8 cellular contexts compared by ENCODE assay signal in the genomic region with DNA sequence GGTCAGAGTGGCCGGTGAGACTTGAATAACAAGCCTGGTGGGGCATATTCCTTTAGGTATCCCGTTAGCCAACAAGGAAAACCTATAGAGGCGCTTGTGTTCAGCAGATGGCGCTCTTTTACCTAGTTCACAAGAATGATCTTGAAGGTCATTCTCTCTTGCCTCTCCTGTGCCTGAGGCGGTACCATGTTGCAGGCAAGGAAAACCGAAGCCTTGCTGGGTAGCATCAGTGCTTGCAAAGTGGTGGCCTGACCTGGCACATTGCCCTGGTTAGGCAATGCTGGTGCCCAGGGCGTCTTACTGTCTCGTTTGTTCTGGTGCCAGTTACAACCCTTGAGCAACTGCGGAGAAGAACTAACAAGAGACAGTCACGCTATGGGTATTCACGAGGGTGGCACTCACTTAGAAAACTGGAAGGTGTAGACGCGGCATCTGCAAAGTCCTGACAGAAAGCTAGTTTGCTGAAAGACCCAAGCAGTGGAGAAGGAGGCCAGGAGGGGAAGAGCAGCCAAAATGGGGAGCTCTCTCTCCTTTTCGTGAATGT. TPM values are rescaled to one million over a fixed set of nuclear protein-coding genes. Genes with fewer than 3 reads are reported as not detected.
A peak's percentile ranks its signal among the peaks of the same experiment; 100 is the strongest.
DNase-seq lines count a peak whose midpoint lies in the region; ATAC-seq and TF ChIP-seq lines count a peak whose summit lies in the region.

No MANE protein-coding gene starts in this region.

- H3K4me3 ChIP-seq in GM23338 (no peak overlapping the region), epithelial cell of esophagus (ENCODE audit: low read length) (no peak overlapping the region)

- H3K36me3 Mint-ChIP-seq in GM23338 (ENCODE audit: low read depth): no peaks in the 10 kb centered on the region
- no peaks in the 10 kb centered on the region for H3K36me3 Mint-ChIP-seq in activated CD4-positive, alpha-beta memory T cell treated with anti-CD3 and anti-CD28 coated beads for 36 hours

- no peaks in the 10 kb centered on the region for H3K27me3 ChIP-seq in GM23338 (ENCODE audit: insufficient read depth)

- no peak overlapping the region for H3K27ac ChIP-seq in GM23338 (ENCODE audit: low read depth)

- H3K4me1 Mint-ChIP-seq in GM23338: peaks cover 15% of the 10 kb centered on the region
- peaks cover 14% of the 10 kb centered on the region for H3K4me1 Mint-ChIP-seq in activated CD4-positive, alpha-beta memory T cell treated with anti-CD3 and anti-CD28 coated beads for 36 hours (ENCODE audit: low read depth)

- no peaks in the 10 kb centered on the region for H3K4me1 ChIP-seq in GM23338 (ENCODE audit: insufficient read depth)

- no peak overlapping the region for H2AFZ ChIP-seq in GM23338

- peak overlapping the region; percentile 49; the same call in 1 of the 2 replicates for H3K27ac Mint-ChIP-seq in GM23338
- H3K27ac Mint-ChIP-seq in activated CD4-positive, alpha-beta memory T cell treated with anti-CD3 and anti-CD28 coated beads for 36 hours: no peak overlapping the region

- POLR2A ChIA-PET in activated CD4-positive, alpha-beta memory T cell treated with anti-CD3 and anti-CD28 coated beads for 36 hours (lab: Charles Lee): no interaction called here

- H4K20me1 ChIP-seq in GM23338 (replicated peaks; ENCODE audit: insufficient read depth): no peaks in the 10 kb centered on the region

- DNase-seq in Ammon's horn (ENCODE audit: low spot score): peak; percentile 84
- DNase-seq in GM23338 (ENCODE audit: low spot score): peak; percentile 95
- DNase-seq in NCI-H226: peak; percentile 97
- DNase-seq in activated CD4-positive, alpha-beta memory T cell treated with anti-CD3 and anti-CD28 coated beads for 36 hours: peak; percentile 53
- peak; percentile 100 for DNase-seq in epithelial cell of esophagus (ENCODE audit: low read depth)
- DNase-seq in midbrain (lab: John Stamatoyannopoulos, UW): peak; percentile 84
- peak; percentile 75 for DNase-seq in stromal cell of bone marrow (ENCODE audit: low read depth)

- no peak overlapping the region for H3K4me2 ChIP-seq in GM23338

- peak; percentile 98 for ATAC-seq in GM23338
- ATAC-seq in HG02840 (IDR thresholded peaks at IDR 0.05; ENCODE audit: low FRiP score, unreplicated experiment): no peak

- no peak overlapping the region for H3K4me3 Mint-ChIP-seq in GM23338
- no peak overlapping the region for H3K4me3 Mint-ChIP-seq in activated CD4-positive, alpha-beta memory T cell treated with anti-CD3 and anti-CD28 coated beads for 36 hours

- H3K27me3 Mint-ChIP-seq in GM23338 (ENCODE audit: insufficient read depth, low read depth, poor library complexity): no peaks in the 10 kb centered on the region
- no peaks in the 10 kb centered on the region for H3K27me3 Mint-ChIP-seq in activated CD4-positive, alpha-beta memory T cell treated with anti-CD3 and anti-CD28 coated beads for 36 hours

- H3K9me2 ChIP-seq in GM23338 (ENCODE audit: insufficient read depth): no peaks in the 10 kb centered on the region

- H3K79me2 ChIP-seq in GM23338 (replicated peaks; ENCODE audit: insufficient read depth): no peaks in the 10 kb centered on the region

- CTCF ChIA-PET in activated CD4-positive, alpha-beta memory T cell treated with anti-CD3 and anti-CD28 coated beads for 36 hours (lab: Charles Lee): interaction anchor here (0.6 to 7.3 kb wide), 13 partner anchors 10 to 1435 kb away, joined by 3 to 147 read pairs (median 3); no protein-coding TSS in a partner anchor

- H3K36me3 ChIP-seq in GM23338 (ENCODE audit: insufficient read depth): no peaks in the 10 kb centered on the region

- TF ChIP-seq CTCF in GM23338 (conservative IDR thresholded peaks at IDR 0.05; ENCODE audit: low read depth in 2 of 2): peak; percentile 76 to 87
- peak; percentile 78 for TF ChIP-seq CTCF in epithelial cell of esophagus (IDR thresholded peaks at IDR 0.05; ENCODE audit: insufficient read depth, low read depth, low read length, missing control alignments)

- intact Hi-C loops in activated CD4-positive, alpha-beta memory T cell treated with anti-CD3 and anti-CD28 coated beads for 36 hours (cut with micrococcal nuclease): loop anchor here (1.0 to 5.0 kb wide), 3 partner anchors 79 to 348 kb away; no protein-coding TSS in a partner anchor

- H3F3A ChIP-seq in GM23338 (replicated peaks; ENCODE audit: low read depth): no peaks in the 10 kb centered on the region

- H3K9me3 Mint-ChIP-seq in GM23338: no peaks in the 10 kb centered on the region
- H3K9me3 Mint-ChIP-seq in activated CD4-positive, alpha-beta memory T cell treated with anti-CD3 and anti-CD28 coated beads for 36 hours: no peaks in the 10 kb centered on the region

TF ChIP-seq in GM23338, 12 proteins besides CTCF, POLR2A, EP300 and RAD21 (continues in another document):
- TF ChIP-seq STAT1 (IDR thresholded peaks at IDR 0.05; ENCODE audit: unreplicated experiment): no peak
- TF ChIP-seq, protein P1, sequence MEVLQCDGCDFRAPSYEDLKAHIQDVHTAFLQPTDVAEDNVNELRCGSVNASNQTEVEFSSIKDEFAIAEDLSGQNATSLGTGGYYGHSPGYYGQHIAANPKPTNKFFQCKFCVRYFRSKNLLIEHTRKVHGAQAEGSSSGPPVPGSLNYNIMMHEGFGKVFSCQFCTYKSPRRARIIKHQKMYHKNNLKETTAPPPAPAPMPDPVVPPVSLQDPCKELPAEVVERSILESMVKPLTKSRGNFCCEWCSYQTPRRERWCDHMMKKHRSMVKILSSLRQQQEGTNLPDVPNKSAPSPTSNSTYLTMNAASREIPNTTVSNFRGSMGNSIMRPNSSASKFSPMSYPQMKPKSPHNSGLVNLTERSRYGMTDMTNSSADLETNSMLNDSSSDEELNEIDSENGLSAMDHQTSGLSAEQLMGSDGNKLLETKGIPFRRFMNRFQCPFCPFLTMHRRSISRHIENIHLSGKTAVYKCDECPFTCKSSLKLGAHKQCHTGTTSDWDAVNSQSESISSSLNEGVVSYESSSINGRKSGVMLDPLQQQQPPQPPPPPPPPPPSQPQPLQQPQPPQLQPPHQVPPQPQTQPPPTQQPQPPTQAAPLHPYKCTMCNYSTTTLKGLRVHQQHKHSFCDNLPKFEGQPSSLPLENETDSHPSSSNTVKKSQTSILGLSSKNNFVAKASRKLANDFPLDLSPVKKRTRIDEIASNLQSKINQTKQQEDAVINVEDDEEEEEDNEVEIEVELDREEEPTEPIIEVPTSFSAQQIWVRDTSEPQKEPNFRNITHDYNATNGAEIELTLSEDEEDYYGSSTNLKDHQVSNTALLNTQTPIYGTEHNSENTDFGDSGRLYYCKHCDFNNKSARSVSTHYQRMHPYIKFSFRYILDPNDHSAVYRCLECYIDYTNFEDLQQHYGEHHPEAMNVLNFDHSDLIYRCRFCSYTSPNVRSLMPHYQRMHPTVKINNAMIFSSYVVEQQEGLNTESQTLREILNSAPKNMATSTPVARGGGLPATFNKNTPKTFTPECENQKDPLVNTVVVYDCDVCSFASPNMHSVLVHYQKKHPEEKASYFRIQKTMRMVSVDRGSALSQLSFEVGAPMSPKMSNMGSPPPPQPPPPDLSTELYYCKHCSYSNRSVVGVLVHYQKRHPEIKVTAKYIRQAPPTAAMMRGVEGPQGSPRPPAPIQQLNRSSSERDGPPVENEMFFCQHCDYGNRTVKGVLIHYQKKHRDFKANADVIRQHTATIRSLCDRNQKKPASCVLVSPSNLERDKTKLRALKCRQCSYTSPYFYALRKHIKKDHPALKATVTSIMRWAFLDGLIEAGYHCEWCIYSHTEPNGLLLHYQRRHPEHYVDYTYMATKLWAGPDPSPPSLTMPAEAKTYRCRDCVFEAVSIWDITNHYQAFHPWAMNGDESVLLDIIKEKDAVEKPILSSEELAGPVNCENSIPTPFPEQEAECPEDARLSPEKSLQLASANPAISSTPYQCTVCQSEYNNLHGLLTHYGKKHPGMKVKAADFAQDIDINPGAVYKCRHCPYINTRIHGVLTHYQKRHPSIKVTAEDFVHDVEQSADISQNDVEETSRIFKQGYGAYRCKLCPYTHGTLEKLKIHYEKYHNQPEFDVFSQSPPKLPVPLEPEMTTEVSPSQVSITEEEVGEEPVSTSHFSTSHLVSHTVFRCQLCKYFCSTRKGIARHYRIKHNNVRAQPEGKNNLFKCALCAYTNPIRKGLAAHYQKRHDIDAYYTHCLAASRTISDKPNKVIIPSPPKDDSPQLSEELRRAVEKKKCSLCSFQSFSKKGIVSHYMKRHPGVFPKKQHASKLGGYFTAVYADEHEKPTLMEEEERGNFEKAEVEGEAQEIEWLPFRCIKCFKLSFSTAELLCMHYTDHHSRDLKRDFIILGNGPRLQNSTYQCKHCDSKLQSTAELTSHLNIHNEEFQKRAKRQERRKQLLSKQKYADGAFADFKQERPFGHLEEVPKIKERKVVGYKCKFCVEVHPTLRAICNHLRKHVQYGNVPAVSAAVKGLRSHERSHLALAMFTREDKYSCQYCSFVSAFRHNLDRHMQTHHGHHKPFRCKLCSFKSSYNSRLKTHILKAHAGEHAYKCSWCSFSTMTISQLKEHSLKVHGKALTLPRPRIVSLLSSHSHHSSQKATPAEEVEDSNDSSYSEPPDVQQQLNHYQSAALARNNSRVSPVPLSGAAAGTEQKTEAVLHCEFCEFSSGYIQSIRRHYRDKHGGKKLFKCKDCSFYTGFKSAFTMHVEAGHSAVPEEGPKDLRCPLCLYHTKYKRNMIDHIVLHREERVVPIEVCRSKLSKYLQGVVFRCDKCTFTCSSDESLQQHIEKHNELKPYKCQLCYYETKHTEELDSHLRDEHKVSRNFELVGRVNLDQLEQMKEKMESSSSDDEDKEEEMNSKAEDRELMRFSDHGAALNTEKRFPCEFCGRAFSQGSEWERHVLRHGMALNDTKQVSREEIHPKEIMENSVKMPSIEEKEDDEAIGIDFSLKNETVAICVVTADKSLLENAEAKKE (CRISPR knock-in tag; IDR thresholded peaks at IDR 0.05): no peak
- TF ChIP-seq ETS1 (IDR thresholded peaks at IDR 0.05): no peak
- TF ChIP-seq EZH2phosphoT487 (IDR thresholded peaks at IDR 0.05; ENCODE audit: unreplicated experiment): no peak
- TF ChIP-seq ZNF114 (CRISPR knock-in tag; IDR thresholded peaks at IDR 0.05): no peak
- TF ChIP-seq ZNF331 (CRISPR knock-in tag; IDR thresholded peaks at IDR 0.05; ENCODE audit: low read depth): no peak

RNA-seq across cellular contexts. Expression of gene AOPEP, which starts 56.7 kb away (rescaled TPM):
- 16.5 and 17.2 TPM in 2 replicates for total RNA-seq in GM23338 (2014; rRNA removed; shearing (Covaris generic))
- 7.0 and 7.5 TPM in 2 replicates for polyA plus RNA-seq in GM23338 (2016; fragmentation: Nextera tagmentation; extraction: Ambion mirVana)
- total RNA-seq in activated CD4-positive, alpha-beta memory T cell treated with anti-CD3 and anti-CD28 coated beads for 36 hours: 10 to 100 TPM; 10.7 to 12.2 TPM
